11 cellular contexts compared by ENCODE assay signal in genomic region chr1:25805863-25806225, GRCh38. TPM values are rescaled to one million over a fixed set of nuclear protein-coding genes. Genes with fewer than 3 reads are reported as not detected.
DNase-seq lines count a peak whose midpoint lies in the region; ATAC-seq, FAIRE-seq and TF ChIP-seq lines count a peak whose summit lies in the region.
"Had no signal": no experiment of that assay in that cellular context is flagged by ENCODE, and none has a peak within 500 bp of the region (broad histone marks: within the 10 kb centered on the region; RNA-seq: fewer than 3 reads in every experiment).

No MANE protein-coding gene starts in this region.

- no peak overlapping the region for H3K4me3 ChIP-seq in testis
- H3K4me3 ChIP-seq in PC-9 = no peak overlapping the region

- H3K4me1 ChIP-seq in testis = peaks cover 5% of the 10 kb centered on the region
- no peaks in the 10 kb centered on the region for H3K4me1 ChIP-seq in PC-9 (replicated peaks; ENCODE audit: insufficient read depth)

- CTCF ChIA-PET in PC-9 (lab: Charles Lee) = no interaction called here
- CTCF ChIA-PET in HEK293T (lab: Yijun Ruan, JAX) = no interaction called here

- WGBS in testis, 2 donors = 50 to 64% methylated on average over 3 of the region's 3 CpGs

- no peak for FAIRE-seq in D721Med (lab: Jason Lieb, UNC)

- H3K9me3 ChIP-seq in testis (no peaks in the 10 kb centered on the region), PC-9 (ENCODE audit: insufficient read depth, low read depth) (no peaks in the 10 kb centered on the region)

- TF ChIP-seq CTCF in testis (IDR thresholded peaks at IDR 0.05) (no peak), PC-9 (conservative IDR thresholded peaks at IDR 0.05) (no peak), D721Med (IDR thresholded peaks at IDR 0.05; ENCODE audit: insufficient read depth, missing control alignments) (no peak)

- no peaks in the 10 kb centered on the region for H3K79me2 ChIP-seq in PC-9 (ENCODE audit: low read depth)

- H3K27me3 ChIP-seq in testis (no peaks in the 10 kb centered on the region), PC-9 (ENCODE audit: insufficient read depth, low read depth) (no peaks in the 10 kb centered on the region)

- H3K27ac ChIP-seq in testis (no peak overlapping the region), PC-9 (no peak overlapping the region)

- no peak overlapping the region for H2AFZ ChIP-seq in PC-9

- H3K9me2 ChIP-seq in PC-9 (ENCODE audit: insufficient read depth) = no peaks in the 10 kb centered on the region

- DNase-seq in SK-MEL-5 (ENCODE audit: low read depth, low spot score) (peak; percentile 78), fibroblast of gingiva (ENCODE audit: low read depth) (peak; percentile 68), middle frontal gyrus (ENCODE audit: extremely low spot score, low spot score) (peak; percentile 61), testis (peak; percentile 47), PC-9 (no peak), HEK293T (ENCODE audit: extremely low spot score) (no peak), D721Med (ENCODE audit: insufficient read length, low spot score) (no peak)
- DNase-seq: activated effector memory CD4-positive, alpha-beta T cell treated with anti-CD3 and anti-CD28 coated beads, Interleukin-2, amount 50 U/mL, for 16 hours; NCI-H1694 treated with DMSO at 0.1 percent for 48 hours; RPMI8226 had no signal

- H3K4me2 ChIP-seq in PC-9 = no peak overlapping the region

- no peaks in the 10 kb centered on the region for H3K36me3 ChIP-seq in testis (ENCODE audit: low read depth, missing control alignments)
- no peaks in the 10 kb centered on the region for H3K36me3 ChIP-seq in PC-9 (ENCODE audit: low read depth)

- POLR2A ChIA-PET in PC-9 (lab: Charles Lee; ENCODE audit: unreplicated experiment) (no interaction called here), HEK293T (lab: Yijun Ruan, JAX) (no interaction called here)

- no peak for TF ChIP-seq POLR2A in testis (IDR thresholded peaks at IDR 0.05)

- ATAC-seq in HG03432 (IDR thresholded peaks at IDR 0.05; ENCODE audit: unreplicated experiment) = no peak

- intact Hi-C loops in testis (cut with DNase I; ENCODE audit: low total_unique reads) = no loop called here
- intact Hi-C loops in PC-9 (cut with micrococcal nuclease; ENCODE audit: unreplicated experiment) = no loop called here

- H4K20me1 ChIP-seq in PC-9 (ENCODE audit: insufficient read depth) = no peaks in the 10 kb centered on the region

- BruUV-seq in PC-9 (replicated peaks; lab: Mats Ljungman, UMichigan) = no TSS peak

- in situ Hi-C loops in SK-MEL-5 (cut with HindIII; ENCODE audit: low pct_unique_long_range_greater_than_20kb, low sequenced_read_pairs) = no loop called here

- no peaks in the 10 kb centered on the region for H3F3A ChIP-seq in PC-9 (ENCODE audit: insufficient read depth, low read depth)

TF ChIP-seq in HEK293T, 16 proteins besides CTCF, POLR2A, EP300 and RAD21:
- no peak for TF ChIP-seq CTBP1 (IDR thresholded peaks at IDR 0.05; ENCODE audit: borderline replicate concordance)
- TF ChIP-seq, protein P1, sequence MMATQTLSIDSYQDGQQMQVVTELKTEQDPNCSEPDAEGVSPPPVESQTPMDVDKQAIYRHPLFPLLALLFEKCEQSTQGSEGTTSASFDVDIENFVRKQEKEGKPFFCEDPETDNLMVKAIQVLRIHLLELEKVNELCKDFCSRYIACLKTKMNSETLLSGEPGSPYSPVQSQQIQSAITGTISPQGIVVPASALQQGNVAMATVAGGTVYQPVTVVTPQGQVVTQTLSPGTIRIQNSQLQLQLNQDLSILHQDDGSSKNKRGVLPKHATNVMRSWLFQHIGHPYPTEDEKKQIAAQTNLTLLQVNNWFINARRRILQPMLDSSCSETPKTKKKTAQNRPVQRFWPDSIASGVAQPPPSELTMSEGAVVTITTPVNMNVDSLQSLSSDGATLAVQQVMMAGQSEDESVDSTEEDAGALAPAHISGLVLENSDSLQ (IDR thresholded peaks at IDR 0.05) = no peak
- no peak for TF ChIP-seq SUZ12 (IDR thresholded peaks at IDR 0.05)
- no peak for TF ChIP-seq ZNF384 (IDR thresholded peaks at IDR 0.05)
- TF ChIP-seq FOXK2 (IDR thresholded peaks at IDR 0.05) = no peak
- TF ChIP-seq ARNT (IDR thresholded peaks at IDR 0.05) = no peak
- TF ChIP-seq BHLHE40 (IDR thresholded peaks at IDR 0.05; ENCODE audit: borderline replicate concordance) = no peak
- no peak for TF ChIP-seq LEF1 (IDR thresholded peaks at IDR 0.05; ENCODE audit: borderline replicate concordance)
- no peak for TF ChIP-seq HDGF (IDR thresholded peaks at IDR 0.05; ENCODE audit: borderline replicate concordance)
- TF ChIP-seq ELF4 (IDR thresholded peaks at IDR 0.05) = no peak
- TF ChIP-seq TARDBP (IDR thresholded peaks at IDR 0.05) = no peak
- TF ChIP-seq L3MBTL2 (conservative IDR thresholded peaks at IDR 0.05) = no peak

RNA-seq across cellular contexts. Expression of gene SELENON, which starts 5.9 kb away (rescaled TPM):
- 38.3 and 45.1 TPM in 2 replicates for total RNA-seq in SK-MEL-5 (2014; rRNA removed; shearing (Covaris generic))
- polyA plus RNA-seq in SK-MEL-5 (2015; cell fraction: cytosol; rRNA removed) = 199 and 253 TPM in 2 replicates
- polyA plus RNA-seq in SK-MEL-5 (2015; cell fraction: nucleus; rRNA removed) = 54.8 and 89.7 TPM in 2 replicates
- total RNA-seq in testis (10 to 100 TPM; 17.2 to 29.8 TPM), PC-9 (2021) (39.0 and 44.3 TPM in 2 replicates)
- 30.7 TPM for polyA plus RNA-seq in testis (ENCODE audit: insufficient read depth, low read depth, low replicate concordance)

RNA-seq across cellular contexts. Expression of gene MTFR1L, which starts 13.9 kb away (rescaled TPM):
- 36.2 and 41.6 TPM in 2 replicates for total RNA-seq in SK-MEL-5 (2014; rRNA removed; shearing (Covaris generic))
- 43.5 and 44.2 TPM in 2 replicates for polyA plus RNA-seq in SK-MEL-5 (2015; cell fraction: cytosol; rRNA removed)
- polyA plus RNA-seq in SK-MEL-5 (2015; cell fraction: nucleus; rRNA removed) = 64.0 and 69.3 TPM in 2 replicates
- total RNA-seq in testis = 100 to 1,000 TPM; 148 to 166 TPM
- 253 TPM for polyA plus RNA-seq in testis (ENCODE audit: insufficient read depth, low read depth, low replicate concordance)
- 40.9 and 41.7 TPM in 2 replicates for total RNA-seq in PC-9 (2021)

RNA-seq across cellular contexts. Expression of gene AUNIP, which starts 53.4 kb away (rescaled TPM):
- 6.6 and 7.0 TPM in 2 replicates for total RNA-seq in SK-MEL-5 (2014; rRNA removed; shearing (Covaris generic))
- 6.2 and 7.9 TPM in 2 replicates for polyA plus RNA-seq in SK-MEL-5 (2015; cell fraction: cytosol; rRNA removed)
- 5.2 and 5.8 TPM in 2 replicates for polyA plus RNA-seq in SK-MEL-5 (2015; cell fraction: nucleus; rRNA removed)
- total RNA-seq in testis = 10 to 100 TPM; 14.1 to 22.5 TPM
- 28.5 TPM for polyA plus RNA-seq in testis (ENCODE audit: insufficient read depth, low read depth, low replicate concordance)
- total RNA-seq in PC-9 (2021) = 11.0 and 11.3 TPM in 2 replicates

Comparison
In these comparisons a context has a peak if more than half of its experiments do, and no peak if none do; other contexts are left out.
1. DNase-seq: peak in SK-MEL-5 (single experiment), fibroblast of gingiva (single experiment), middle frontal gyrus (single experiment) and testis (single experiment); none in PC-9 (0 of 2), HEK293T (single experiment) and D721Med (single experiment).